Comparison of ENCODE assay signal across 1 cellular context in the genomic region with DNA sequence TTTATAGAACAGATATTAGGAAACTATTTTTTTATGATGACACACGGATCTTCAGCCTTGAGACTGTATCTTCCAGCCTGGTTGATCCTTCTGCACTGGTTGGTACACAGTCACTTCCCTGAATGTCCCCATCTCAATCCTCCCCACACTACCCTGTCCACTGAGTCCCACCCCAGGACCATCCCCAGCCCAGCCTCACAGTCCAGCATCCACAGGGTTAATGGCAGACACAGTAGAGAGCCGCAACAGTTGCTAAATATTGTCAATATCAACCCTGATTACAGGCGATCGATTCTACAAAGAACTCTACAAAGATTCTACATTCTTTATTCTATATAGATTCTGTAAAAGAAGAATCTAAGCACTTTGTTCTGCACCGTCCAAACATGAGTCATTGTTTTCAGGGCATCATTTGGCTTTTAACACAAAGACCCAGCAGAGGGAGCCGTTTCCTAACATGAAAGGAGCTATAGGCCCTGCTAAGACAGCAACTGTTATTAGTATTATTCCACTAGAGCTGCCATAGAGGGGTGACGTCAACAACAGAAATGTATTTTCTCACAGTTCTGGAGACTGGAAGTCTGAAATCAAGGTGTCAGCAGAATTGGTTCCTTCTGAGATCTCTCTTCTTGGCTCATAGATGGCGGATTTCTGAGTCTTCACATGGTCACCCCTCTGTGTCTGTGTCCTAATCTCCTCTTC.
TF ChIP-seq lines count a peak whose summit lies in the region.

No MANE protein-coding gene starts in this region.

TF ChIP-seq in HEK293, 187 proteins besides CTCF, POLR2A, EP300 and RAD21 (continued from another document and continues in another):
- TF ChIP-seq, protein P1, sequence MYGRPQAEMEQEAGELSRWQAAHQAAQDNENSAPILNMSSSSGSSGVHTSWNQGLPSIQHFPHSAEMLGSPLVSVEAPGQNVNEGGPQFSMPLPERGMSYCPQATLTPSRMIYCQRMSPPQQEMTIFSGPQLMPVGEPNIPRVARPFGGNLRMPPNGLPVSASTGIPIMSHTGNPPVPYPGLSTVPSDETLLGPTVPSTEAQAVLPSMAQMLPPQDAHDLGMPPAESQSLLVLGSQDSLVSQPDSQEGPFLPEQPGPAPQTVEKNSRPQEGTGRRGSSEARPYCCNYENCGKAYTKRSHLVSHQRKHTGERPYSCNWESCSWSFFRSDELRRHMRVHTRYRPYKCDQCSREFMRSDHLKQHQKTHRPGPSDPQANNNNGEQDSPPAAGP (tag by site-specific recombination; IDR thresholded peaks at IDR 0.05): no peak
- TF ChIP-seq ZBTB20 (tag by site-specific recombination; IDR thresholded peaks at IDR 0.05) (no peak), ZNF302 (tag by site-specific recombination; IDR thresholded peaks at IDR 0.05; ENCODE audit: low read depth) (no peak), KLF1 (tag by site-specific recombination; IDR thresholded peaks at IDR 0.05) (no peak), BCL11A (tag by site-specific recombination; IDR thresholded peaks at IDR 0.05; ENCODE audit: low read depth) (no peak), HOXC10 (CRISPR knock-in tag; IDR thresholded peaks at IDR 0.05) (no peak), ZBTB7A (tag by site-specific recombination; IDR thresholded peaks at IDR 0.05; ENCODE audit: low read depth) (no peak), ZNF549 (tag by site-specific recombination; IDR thresholded peaks at IDR 0.05) (no peak), ZNF529 (tag by site-specific recombination; IDR thresholded peaks at IDR 0.05; ENCODE audit: insufficient replicate concordance) (no peak), GLI2 (tag by site-specific recombination; IDR thresholded peaks at IDR 0.05; ENCODE audit: borderline replicate concordance, low read depth) (no peak), MEIS1 (CRISPR knock-in tag; IDR thresholded peaks at IDR 0.05; ENCODE audit: borderline replicate concordance) (no peak), ZNF501 (tag by site-specific recombination; IDR thresholded peaks at IDR 0.05) (no peak), ZNF426 (tag by site-specific recombination; IDR thresholded peaks at IDR 0.05) (no peak), ZNF776 (tag by site-specific recombination; IDR thresholded peaks at IDR 0.05; ENCODE audit: borderline replicate concordance) (no peak), ZNF558 (tag by site-specific recombination; IDR thresholded peaks at IDR 0.05) (peak; percentile 62; the same call in 1 of the 2 replicates), ZNF391 (tag by site-specific recombination; IDR thresholded peaks at IDR 0.05; ENCODE audit: borderline replicate concordance, low read depth) (no peak), ZNF140 (tag by site-specific recombination; IDR thresholded peaks at IDR 0.05) (no peak), ZBTB48 (tag by site-specific recombination; IDR thresholded peaks at IDR 0.05) (no peak), ZNF530 (tag by site-specific recombination; IDR thresholded peaks at IDR 0.05; ENCODE audit: low read depth) (no peak), ZNF473 (tag by site-specific recombination; IDR thresholded peaks at IDR 0.05) (no peak), ZNF324 (tag by site-specific recombination; IDR thresholded peaks at IDR 0.05) (no peak), ZNF48 (tag by site-specific recombination; IDR thresholded peaks at IDR 0.05) (no peak), ZNF214 (tag by site-specific recombination; IDR thresholded peaks at IDR 0.05; ENCODE audit: borderline replicate concordance) (no peak), ZNF239 (tag by site-specific recombination; IDR thresholded peaks at IDR 0.05) (no peak), ZNF37A (tag by site-specific recombination; IDR thresholded peaks at IDR 0.05) (no peak), ZNF555 (tag by site-specific recombination; conservative IDR thresholded peaks at IDR 0.05) (no peak), YY2 (tag by site-specific recombination; IDR thresholded peaks at IDR 0.05) (no peak), PRDM1 (tag by site-specific recombination; IDR thresholded peaks at IDR 0.05) (no peak), ZNF354C (tag by site-specific recombination; IDR thresholded peaks at IDR 0.05; ENCODE audit: borderline replicate concordance, low read depth) (no peak), ZNF560 (tag by site-specific recombination; IDR thresholded peaks at IDR 0.05; ENCODE audit: borderline replicate concordance) (no peak), ZFHX2 (tag by site-specific recombination; conservative IDR thresholded peaks at IDR 0.05) (no peak)
- TF ChIP-seq, protein P2, sequence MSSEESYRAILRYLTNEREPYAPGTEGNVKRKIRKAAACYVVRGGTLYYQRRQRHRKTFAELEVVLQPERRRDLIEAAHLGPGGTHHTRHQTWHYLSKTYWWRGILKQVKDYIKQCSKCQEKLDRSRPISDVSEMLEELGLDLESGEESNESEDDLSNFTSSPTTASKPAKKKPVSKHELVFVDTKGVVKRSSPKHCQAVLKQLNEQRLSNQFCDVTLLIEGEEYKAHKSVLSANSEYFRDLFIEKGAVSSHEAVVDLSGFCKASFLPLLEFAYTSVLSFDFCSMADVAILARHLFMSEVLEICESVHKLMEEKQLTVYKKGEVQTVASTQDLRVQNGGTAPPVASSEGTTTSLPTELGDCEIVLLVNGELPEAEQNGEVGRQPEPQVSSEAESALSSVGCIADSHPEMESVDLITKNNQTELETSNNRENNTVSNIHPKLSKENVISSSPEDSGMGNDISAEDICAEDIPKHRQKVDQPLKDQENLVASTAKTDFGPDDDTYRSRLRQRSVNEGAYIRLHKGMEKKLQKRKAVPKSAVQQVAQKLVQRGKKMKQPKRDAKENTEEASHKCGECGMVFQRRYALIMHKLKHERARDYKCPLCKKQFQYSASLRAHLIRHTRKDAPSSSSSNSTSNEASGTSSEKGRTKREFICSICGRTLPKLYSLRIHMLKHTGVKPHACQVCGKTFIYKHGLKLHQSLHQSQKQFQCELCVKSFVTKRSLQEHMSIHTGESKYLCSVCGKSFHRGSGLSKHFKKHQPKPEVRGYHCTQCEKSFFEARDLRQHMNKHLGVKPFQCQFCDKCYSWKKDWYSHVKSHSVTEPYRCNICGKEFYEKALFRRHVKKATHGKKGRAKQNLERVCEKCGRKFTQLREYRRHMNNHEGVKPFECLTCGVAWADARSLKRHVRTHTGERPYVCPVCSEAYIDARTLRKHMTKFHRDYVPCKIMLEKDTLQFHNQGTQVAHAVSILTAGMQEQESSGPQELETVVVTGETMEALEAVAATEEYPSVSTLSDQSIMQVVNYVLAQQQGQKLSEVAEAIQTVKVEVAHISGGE (tag by site-specific recombination; conservative IDR thresholded peaks at IDR 0.05; ENCODE audit: low read depth): no peak
- TF ChIP-seq, protein P3, sequence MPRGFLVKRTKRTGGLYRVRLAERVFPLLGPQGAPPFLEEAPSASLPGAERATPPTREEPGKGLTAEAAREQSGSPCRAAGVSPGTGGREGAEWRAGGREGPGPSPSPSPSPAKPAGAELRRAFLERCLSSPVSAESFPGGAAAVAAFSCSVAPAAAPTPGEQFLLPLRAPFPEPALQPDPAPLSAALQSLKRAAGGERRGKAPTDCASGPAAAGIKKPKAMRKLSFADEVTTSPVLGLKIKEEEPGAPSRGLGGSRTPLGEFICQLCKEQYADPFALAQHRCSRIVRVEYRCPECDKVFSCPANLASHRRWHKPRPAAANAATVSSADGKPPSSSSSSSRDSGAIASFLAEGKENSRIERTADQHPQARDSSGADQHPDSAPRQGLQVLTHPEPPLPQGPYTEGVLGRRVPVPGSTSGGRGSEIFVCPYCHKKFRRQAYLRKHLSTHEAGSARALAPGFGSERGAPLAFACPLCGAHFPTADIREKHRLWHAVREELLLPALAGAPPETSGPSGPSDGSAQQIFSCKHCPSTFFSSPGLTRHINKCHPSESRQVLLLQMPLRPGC (tag by site-specific recombination; IDR thresholded peaks at IDR 0.05): no peak
- TF ChIP-seq, protein P4, sequence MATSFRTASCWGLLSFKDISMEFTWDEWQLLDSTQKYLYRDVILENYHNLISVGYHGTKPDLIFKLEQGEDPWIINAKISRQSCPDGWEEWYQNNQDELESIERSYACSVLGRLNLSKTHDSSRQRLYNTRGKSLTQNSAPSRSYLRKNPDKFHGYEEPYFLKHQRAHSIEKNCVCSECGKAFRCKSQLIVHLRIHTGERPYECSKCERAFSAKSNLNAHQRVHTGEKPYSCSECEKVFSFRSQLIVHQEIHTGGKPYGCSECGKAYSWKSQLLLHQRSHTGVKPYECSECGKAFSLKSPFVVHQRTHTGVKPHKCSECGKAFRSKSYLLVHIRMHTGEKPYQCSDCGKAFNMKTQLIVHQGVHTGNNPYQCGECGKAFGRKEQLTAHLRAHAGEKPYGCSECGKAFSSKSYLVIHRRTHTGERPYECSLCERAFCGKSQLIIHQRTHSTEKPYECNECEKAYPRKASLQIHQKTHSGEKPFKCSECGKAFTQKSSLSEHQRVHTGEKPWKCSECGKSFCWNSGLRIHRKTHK (tag by site-specific recombination; IDR thresholded peaks at IDR 0.05): no peak
- TF ChIP-seq, protein P5, sequence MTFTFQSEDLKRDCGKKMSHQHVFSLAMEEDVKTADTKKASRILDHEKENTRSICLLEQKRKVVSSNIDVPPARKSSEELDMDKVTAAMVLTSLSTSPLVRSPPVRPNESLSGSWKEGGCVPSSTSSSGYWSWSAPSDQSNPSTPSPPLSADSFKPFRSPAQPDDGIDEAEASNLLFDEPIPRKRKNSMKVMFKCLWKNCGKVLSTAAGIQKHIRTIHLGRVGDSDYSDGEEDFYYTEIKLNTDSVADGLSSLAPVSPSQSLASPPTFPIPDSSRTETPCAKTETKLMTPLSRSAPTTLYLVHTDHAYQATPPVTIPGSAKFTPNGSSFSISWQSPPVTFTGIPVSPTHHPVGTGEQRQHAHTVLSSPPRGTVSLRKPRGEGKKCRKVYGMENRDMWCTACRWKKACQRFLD (tag by site-specific recombination; IDR thresholded peaks at IDR 0.05): no peak
- TF ChIP-seq, protein P6, sequence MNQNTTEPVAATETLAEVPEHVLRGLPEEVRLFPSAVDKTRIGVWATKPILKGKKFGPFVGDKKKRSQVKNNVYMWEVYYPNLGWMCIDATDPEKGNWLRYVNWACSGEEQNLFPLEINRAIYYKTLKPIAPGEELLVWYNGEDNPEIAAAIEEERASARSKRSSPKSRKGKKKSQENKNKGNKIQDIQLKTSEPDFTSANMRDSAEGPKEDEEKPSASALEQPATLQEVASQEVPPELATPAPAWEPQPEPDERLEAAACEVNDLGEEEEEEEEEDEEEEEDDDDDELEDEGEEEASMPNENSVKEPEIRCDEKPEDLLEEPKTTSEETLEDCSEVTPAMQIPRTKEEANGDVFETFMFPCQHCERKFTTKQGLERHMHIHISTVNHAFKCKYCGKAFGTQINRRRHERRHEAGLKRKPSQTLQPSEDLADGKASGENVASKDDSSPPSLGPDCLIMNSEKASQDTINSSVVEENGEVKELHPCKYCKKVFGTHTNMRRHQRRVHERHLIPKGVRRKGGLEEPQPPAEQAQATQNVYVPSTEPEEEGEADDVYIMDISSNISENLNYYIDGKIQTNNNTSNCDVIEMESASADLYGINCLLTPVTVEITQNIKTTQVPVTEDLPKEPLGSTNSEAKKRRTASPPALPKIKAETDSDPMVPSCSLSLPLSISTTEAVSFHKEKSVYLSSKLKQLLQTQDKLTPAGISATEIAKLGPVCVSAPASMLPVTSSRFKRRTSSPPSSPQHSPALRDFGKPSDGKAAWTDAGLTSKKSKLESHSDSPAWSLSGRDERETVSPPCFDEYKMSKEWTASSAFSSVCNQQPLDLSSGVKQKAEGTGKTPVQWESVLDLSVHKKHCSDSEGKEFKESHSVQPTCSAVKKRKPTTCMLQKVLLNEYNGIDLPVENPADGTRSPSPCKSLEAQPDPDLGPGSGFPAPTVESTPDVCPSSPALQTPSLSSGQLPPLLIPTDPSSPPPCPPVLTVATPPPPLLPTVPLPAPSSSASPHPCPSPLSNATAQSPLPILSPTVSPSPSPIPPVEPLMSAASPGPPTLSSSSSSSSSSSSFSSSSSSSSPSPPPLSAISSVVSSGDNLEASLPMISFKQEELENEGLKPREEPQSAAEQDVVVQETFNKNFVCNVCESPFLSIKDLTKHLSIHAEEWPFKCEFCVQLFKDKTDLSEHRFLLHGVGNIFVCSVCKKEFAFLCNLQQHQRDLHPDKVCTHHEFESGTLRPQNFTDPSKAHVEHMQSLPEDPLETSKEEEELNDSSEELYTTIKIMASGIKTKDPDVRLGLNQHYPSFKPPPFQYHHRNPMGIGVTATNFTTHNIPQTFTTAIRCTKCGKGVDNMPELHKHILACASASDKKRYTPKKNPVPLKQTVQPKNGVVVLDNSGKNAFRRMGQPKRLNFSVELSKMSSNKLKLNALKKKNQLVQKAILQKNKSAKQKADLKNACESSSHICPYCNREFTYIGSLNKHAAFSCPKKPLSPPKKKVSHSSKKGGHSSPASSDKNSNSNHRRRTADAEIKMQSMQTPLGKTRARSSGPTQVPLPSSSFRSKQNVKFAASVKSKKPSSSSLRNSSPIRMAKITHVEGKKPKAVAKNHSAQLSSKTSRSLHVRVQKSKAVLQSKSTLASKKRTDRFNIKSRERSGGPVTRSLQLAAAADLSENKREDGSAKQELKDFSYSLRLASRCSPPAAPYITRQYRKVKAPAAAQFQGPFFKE (tag by site-specific recombination; IDR thresholded peaks at IDR 0.05; ENCODE audit: borderline replicate concordance): no peak
- TF ChIP-seq, protein P7, sequence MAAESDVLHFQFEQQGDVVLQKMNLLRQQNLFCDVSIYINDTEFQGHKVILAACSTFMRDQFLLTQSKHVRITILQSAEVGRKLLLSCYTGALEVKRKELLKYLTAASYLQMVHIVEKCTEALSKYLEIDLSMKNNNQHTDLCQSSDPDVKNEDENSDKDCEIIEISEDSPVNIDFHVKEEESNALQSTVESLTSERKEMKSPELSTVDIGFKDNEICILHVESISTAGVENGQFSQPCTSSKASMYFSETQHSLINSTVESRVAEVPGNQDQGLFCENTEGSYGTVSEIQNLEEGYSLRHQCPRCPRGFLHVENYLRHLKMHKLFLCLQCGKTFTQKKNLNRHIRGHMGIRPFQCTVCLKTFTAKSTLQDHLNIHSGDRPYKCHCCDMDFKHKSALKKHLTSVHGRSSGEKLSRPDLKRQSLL (tag by site-specific recombination; IDR thresholded peaks at IDR 0.05): peak; percentile 49; the same call in 1 of the 2 replicates
- TF ChIP-seq, protein P8, sequence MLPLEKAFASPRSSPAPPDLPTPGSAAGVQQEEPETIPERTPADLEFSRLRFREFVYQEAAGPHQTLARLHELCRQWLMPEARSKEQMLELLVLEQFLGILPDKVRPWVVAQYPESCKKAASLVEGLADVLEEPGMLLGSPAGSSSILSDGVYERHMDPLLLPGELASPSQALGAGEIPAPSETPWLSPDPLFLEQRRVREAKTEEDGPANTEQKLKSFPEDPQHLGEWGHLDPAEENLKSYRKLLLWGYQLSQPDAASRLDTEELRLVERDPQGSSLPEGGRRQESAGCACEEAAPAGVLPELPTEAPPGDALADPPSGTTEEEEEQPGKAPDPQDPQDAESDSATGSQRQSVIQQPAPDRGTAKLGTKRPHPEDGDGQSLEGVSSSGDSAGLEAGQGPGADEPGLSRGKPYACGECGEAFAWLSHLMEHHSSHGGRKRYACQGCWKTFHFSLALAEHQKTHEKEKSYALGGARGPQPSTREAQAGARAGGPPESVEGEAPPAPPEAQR (tag by site-specific recombination; IDR thresholded peaks at IDR 0.05): no peak
- TF ChIP-seq, protein P9, sequence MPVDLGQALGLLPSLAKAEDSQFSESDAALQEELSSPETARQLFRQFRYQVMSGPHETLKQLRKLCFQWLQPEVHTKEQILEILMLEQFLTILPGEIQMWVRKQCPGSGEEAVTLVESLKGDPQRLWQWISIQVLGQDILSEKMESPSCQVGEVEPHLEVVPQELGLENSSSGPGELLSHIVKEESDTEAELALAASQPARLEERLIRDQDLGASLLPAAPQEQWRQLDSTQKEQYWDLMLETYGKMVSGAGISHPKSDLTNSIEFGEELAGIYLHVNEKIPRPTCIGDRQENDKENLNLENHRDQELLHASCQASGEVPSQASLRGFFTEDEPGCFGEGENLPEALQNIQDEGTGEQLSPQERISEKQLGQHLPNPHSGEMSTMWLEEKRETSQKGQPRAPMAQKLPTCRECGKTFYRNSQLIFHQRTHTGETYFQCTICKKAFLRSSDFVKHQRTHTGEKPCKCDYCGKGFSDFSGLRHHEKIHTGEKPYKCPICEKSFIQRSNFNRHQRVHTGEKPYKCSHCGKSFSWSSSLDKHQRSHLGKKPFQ (tag by site-specific recombination; IDR thresholded peaks at IDR 0.05): no peak
